In the genomic region with DNA sequence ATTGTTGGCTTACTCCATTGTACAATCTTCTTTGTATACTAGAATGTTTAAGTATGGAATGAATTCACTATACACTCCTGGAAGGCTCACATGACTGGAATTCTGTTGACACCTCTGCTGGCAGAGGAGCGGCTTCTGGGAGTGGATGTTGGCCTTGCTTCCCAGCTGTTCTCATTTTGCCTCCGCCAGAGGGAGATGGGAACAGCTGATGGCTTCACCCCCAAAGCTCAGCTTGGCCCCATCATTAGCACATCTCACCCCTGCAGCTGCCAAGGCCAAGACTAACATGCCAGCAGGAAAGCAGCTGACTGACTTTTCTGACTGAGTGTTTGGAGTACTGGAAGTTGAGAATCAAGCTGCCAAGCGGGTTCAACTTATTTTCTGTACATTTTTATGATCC, we compare ENCODE assay signal across 23 cellular contexts. TPM values are rescaled to one million over a fixed set of nuclear protein-coding genes. Genes with fewer than 3 reads are reported as not detected.
DNase-seq lines count a peak whose midpoint lies in the region; ATAC-seq and TF ChIP-seq lines count a peak whose summit lies in the region.
"Had no signal": no experiment of that assay in that cellular context is flagged by ENCODE, and none has a peak within 500 bp of the region (broad histone marks: within the 10 kb centered on the region; RNA-seq: fewer than 3 reads in every experiment).

No MANE protein-coding gene starts in this region.

- peak overlapping the region; percentile 14 for H3K27ac ChIP-seq in skeletal muscle tissue (ENCODE audit: low read depth, low read length)
- no peak overlapping the region for H3K27ac ChIP-seq in prostate gland
- H3K27ac ChIP-seq: 22Rv1, parathyroid adenoma, stomach, upper lobe of left lung had no signal

- peaks cover 0 to 11% (median 0%) of the 10 kb centered on the region in 3 donors for H3K4me1 ChIP-seq in skeletal muscle tissue (ENCODE audit: control insufficient read depth in 3 of 3, insufficient read depth in 3 of 3, low read length in 3 of 3)
- no peaks in the 10 kb centered on the region for H3K4me1 ChIP-seq in prostate gland (replicated peaks)
- H3K4me1 ChIP-seq: parathyroid adenoma, stomach, upper lobe of left lung had no signal

- H3K36me3 ChIP-seq in skeletal muscle tissue (ENCODE audit: control insufficient read depth in 3 of 3, insufficient read depth in 3 of 3, low read length in 3 of 3), result no peaks in the 10 kb centered on the region
- no peaks in the 10 kb centered on the region for H3K36me3 ChIP-seq in prostate gland
- H3K36me3 ChIP-seq: BE2C, stomach, upper lobe of left lung had no signal

- no peak overlapping the region for H3K9ac ChIP-seq in skeletal muscle tissue (ENCODE audit: low read depth in 1 of 3, low read length in 3 of 3)
- H3K9ac ChIP-seq: parathyroid adenoma had no signal

- H3K27me3 ChIP-seq in skeletal muscle tissue (ENCODE audit: control insufficient read depth in 3 of 3, insufficient read depth in 3 of 3, low read length in 3 of 3), result no peaks in the 10 kb centered on the region
- H3K27me3 ChIP-seq in prostate gland (replicated peaks; ENCODE audit: insufficient read depth), result no peaks in the 10 kb centered on the region
- H3K27me3 ChIP-seq: BE2C, stomach, upper lobe of left lung had no signal

- no peaks in the 10 kb centered on the region for H3K9me3 ChIP-seq in skeletal muscle tissue (ENCODE audit: control insufficient read depth in 3 of 3, low read length in 3 of 3)
- H3K9me3 ChIP-seq in prostate gland, result no peaks in the 10 kb centered on the region
- H3K9me3 ChIP-seq: BE2C, upper lobe of left lung had no signal

- peak; percentile 21 for TF ChIP-seq CTCF in choroid plexus epithelial cell (conservative IDR thresholded peaks at IDR 0.05; ENCODE audit: low read depth, low read length)
- TF ChIP-seq CTCF in prostate gland (IDR thresholded peaks at IDR 0.05), result no peak

- DNase-seq in DMS 273 (lab: John Stamatoyannopoulos, UW; ENCODE audit: unreplicated experiment) (peak; percentile 12), DMS 273 treated with DMSO at 0.1 percent for 48 hours (lab: John Stamatoyannopoulos, UW) (no peak), choroid plexus epithelial cell (ENCODE audit: low read depth) (peak; percentile 48), left colon (peak; percentile 40 to 64), prostate gland (ENCODE audit: low spot score) (no peak)
- DNase-seq in activated CD4-positive, alpha-beta T cell treated with anti-CD3 and anti-CD28 coated beads, Interleukin-2, amount 50 U/mL, for 1 hour, result no peak
- DNase-seq in stimulated activated CD4-positive, alpha-beta T cell treated with anti-CD3 and anti-CD28 coated beads, Interleukin-4, amount 100 ng/mL, for 24 hours, result no peak
- DNase-seq: activated naive CD4-positive, alpha-beta T cell treated with anti-CD3 and anti-CD28 coated beads for 36 hours; activated T-cell treated with anti-CD3 and anti-CD28 coated beads, Interleukin-2, amount 50 U/mL, for 48 hours; BE2C; cerebellar nuclear complex; COR-L47; naive B cell; NCI-H510A treated with DMSO at 0.1 percent for 48 hours; small intestine; stimulated activated CD4-positive, alpha-beta T cell treated with anti-CD3 and anti-CD28 coated beads, Interleukin-4, amount 100 ng/mL, for 1 hour; stomach; upper lobe of left lung had no signal

- TF ChIP-seq POLR2A in prostate gland (IDR thresholded peaks at IDR 0.05), result no peak

- peak; percentile 50 for ATAC-seq in left colon
- ATAC-seq: SK-N-SH treated with all-trans-retinoic acid at 6 μM for 48 hours had no signal

- WGBS in prostate gland, result 72% methylated on average over 3 of the region's 3 CpGs

- intact Hi-C loops in left colon (cut with DNase I, micrococcal nuclease) (no loop called here), prostate gland (cut with DNase I) (no loop called here)

- no peak overlapping the region for H3K4me3 ChIP-seq in choroid plexus epithelial cell (ENCODE audit: low read depth, low read length)
- no peak overlapping the region for H3K4me3 ChIP-seq in skeletal muscle tissue (ENCODE audit: low read length in 3 of 3)
- H3K4me3 ChIP-seq in prostate gland, result no peak overlapping the region
- H3K4me3 ChIP-seq: lung, stomach, upper lobe of left lung had no signal

RNA-seq across cellular contexts. Expression of gene ADAM12, which starts 15.1 kb away (rescaled TPM):
- total RNA-seq in left colon, result under 1 TPM; 0.28 to 0.61 TPM
- total RNA-seq in skeletal muscle tissue, result 13.0 TPM
- total RNA-seq in prostate gland, result 1 to 10 TPM in 1 of 2 donors, under 1 TPM in 1; 0.14 to 1.9 TPM
- total RNA-seq: activated naive CD4-positive, alpha-beta T cell treated with anti-CD3 and anti-CD28 coated beads for 36 hours had no signal

Comparison
In these comparisons a context has a peak if more than half of its experiments do, and no peak if none do; other contexts are left out.
1. DNase-seq: peak in DMS 273 (single experiment), choroid plexus epithelial cell (single experiment) and left colon (2 of 2); none in DMS 273 treated with DMSO at 0.1 percent for 48 hours (single experiment), activated CD4-positive, alpha-beta T cell treated with anti-CD3 and anti-CD28 coated beads, Interleukin-2, amount 50 U/mL, for 1 hour (single experiment), stimulated activated CD4-positive, alpha-beta T cell treated with anti-CD3 and anti-CD28 coated beads, Interleukin-4, amount 100 ng/mL, for 24 hours (single experiment) and prostate gland (single experiment).